ENCODE assay signal across 16 cellular contexts in genomic region chr15:70495988-70496387, GRCh38.
DNase-seq lines count a peak whose midpoint lies in the region; ATAC-seq and TF ChIP-seq lines count a peak whose summit lies in the region.
"Had no signal": no experiment of that assay in that cellular context is flagged by ENCODE, and none has a peak within 500 bp of the region (broad histone marks: within the 10 kb centered on the region; RNA-seq: fewer than 3 reads in every experiment).

No MANE protein-coding gene starts in this region.

- no peaks in the 10 kb centered on the region for H3K9me3 ChIP-seq in BLaER1 treated with 17β-estradiol and CSF1 and Interleukin-3, amounts not matched to agents 10 nM and 100 nM (replicated peaks in 1 of 11)
- no peaks in the 10 kb centered on the region for H3K9me3 ChIP-seq in PC-3 (ENCODE audit: low read length)
- no peaks in the 10 kb centered on the region for H3K9me3 ChIP-seq in endodermal cell (ENCODE audit: control insufficient read depth, low read length)
- no peaks in the 10 kb centered on the region for H3K9me3 ChIP-seq in smooth muscle cell (replicated peaks; ENCODE audit: low read depth)
- H3K9me3 ChIP-seq in transverse colon, result no peaks in the 10 kb centered on the region

- no peaks in the 10 kb centered on the region for H3K36me3 ChIP-seq in BLaER1 treated with 17β-estradiol and CSF1 and Interleukin-3, amounts not matched to agents 10 nM and 100 nM
- no peaks in the 10 kb centered on the region for H3K36me3 ChIP-seq in PC-3 (ENCODE audit: low read depth, low read length)
- H3K36me3 ChIP-seq in endodermal cell (ENCODE audit: control insufficient read depth, insufficient read depth, low read length), result no peaks in the 10 kb centered on the region
- no peaks in the 10 kb centered on the region for H3K36me3 ChIP-seq in smooth muscle cell (ENCODE audit: low read depth)
- no peaks in the 10 kb centered on the region for H3K36me3 ChIP-seq in transverse colon

- CTCF ChIA-PET in PC-3 (lab: Charles Lee), result no interaction called here

- in situ Hi-C loops in transverse colon (cut with MboI; ENCODE audit: low pct_ligation_motif_present in 1 of 4, low pct_unique_long_range_greater_than_20kb in 1 of 4, low sequenced_read_pairs in 3 of 4), result no loop called here

- no peaks in the 10 kb centered on the region for H3K36me3 Mint-ChIP-seq in endodermal cell (ENCODE audit: low read depth)
- H3K36me3 Mint-ChIP-seq: CD8-positive, alpha-beta T cell had no signal

- H3K27ac Mint-ChIP-seq in endodermal cell, result peak overlapping the region; percentile 50
- H3K27ac Mint-ChIP-seq: CD8-positive, alpha-beta T cell had no signal

- no peak for TF ChIP-seq POLR2A in transverse colon (IDR thresholded peaks at IDR 0.05)

- H3K4me2 ChIP-seq in BLaER1 treated with 17β-estradiol and CSF1 and Interleukin-3, amounts not matched to agents 10 nM and 100 nM, result peak overlapping the region; percentile 45 to 96 (median 58)
- H3K4me2 ChIP-seq in PC-3 (ENCODE audit: low read length), result peak overlapping the region; percentile 77
- H3K4me2 ChIP-seq in smooth muscle cell, result peak overlapping the region; percentile 57

- H2AFZ ChIP-seq in PC-3 (ENCODE audit: low read length) (no peak overlapping the region), smooth muscle cell (ENCODE audit: low read depth) (no peak overlapping the region)

- no peaks in the 10 kb centered on the region for H3K79me2 ChIP-seq in PC-3 (ENCODE audit: low read length)
- no peaks in the 10 kb centered on the region for H3K79me2 ChIP-seq in smooth muscle cell (ENCODE audit: low read depth)

- WGBS in endodermal cell (ENCODE audit: insufficient coverage in 1 of 2, insufficient read length in 1 of 2), 2 experiments, result 92 to 100% methylated on average over 3 of the region's 3 CpGs
- 84% methylated on average over 3 of the region's 3 CpGs for WGBS in smooth muscle cell (ENCODE audit: low lambda C conversion rate)
- WGBS in transverse colon (ENCODE audit: low coverage in 1 of 2), 2 donors, result 90% methylated on average over 3 of the region's 3 CpGs; no CpG with 5 or more reads in 1 of the 2 donors

- H4K20me1 ChIP-seq in BLaER1 treated with 17β-estradiol and CSF1 and Interleukin-3, amounts not matched to agents 10 nM and 100 nM, result peaks cover 0 to 92% (median 59%) of the 10 kb centered on the region in 11 experiments; a peak in 17 of 22 replicates
- H4K20me1 ChIP-seq in PC-3 (ENCODE audit: low read length), result no peaks in the 10 kb centered on the region
- H4K20me1 ChIP-seq in smooth muscle cell (ENCODE audit: low read depth), result no peaks in the 10 kb centered on the region

- H3K27me3 Mint-ChIP-seq in endodermal cell (ENCODE audit: insufficient read depth), result peaks cover 8% of the 10 kb centered on the region
- H3K27me3 Mint-ChIP-seq: B cell had no signal

- DNase-seq in PC-3, result no peak
- DNase-seq in endodermal cell, result no peak
- DNase-seq in smooth muscle cell (lab: John Stamatoyannopoulos, UW; ENCODE audit: unreplicated experiment), result no peak
- no peak for DNase-seq in NCI-H2029 (lab: John Stamatoyannopoulos, UW)
- no peak for DNase-seq in transverse colon
- no peak for DNase-seq in kidney glomerular epithelial cell (lab: John Stamatoyannopoulos, UW)
- no peak for DNase-seq in HuH-7 (ENCODE audit: low spot score)
- DNase-seq: ACHN; CD8-positive, alpha-beta T cell; GF-D8; Kasumi-1; MV-4-11; NCI-H1436 had no signal

- no peak overlapping the region for H3K4me3 ChIP-seq in BLaER1 treated with 17β-estradiol and CSF1 and Interleukin-3, amounts not matched to agents 10 nM and 100 nM
- no peak overlapping the region for H3K4me3 ChIP-seq in PC-3 (ENCODE audit: low read length)
- H3K4me3 ChIP-seq in endodermal cell (ENCODE audit: low read length), result no peak overlapping the region
- H3K4me3 ChIP-seq in smooth muscle cell, result no peak overlapping the region
- no peak overlapping the region for H3K4me3 ChIP-seq in transverse colon

- POLR2A ChIA-PET in PC-3 (lab: Charles Lee; ENCODE audit: unreplicated experiment), result interaction anchor here (0.6 kb wide), 1 partner anchor 399 kb away, joined by 3 read pairs; no protein-coding TSS in a partner anchor

- TF ChIP-seq EP300 in transverse colon (IDR thresholded peaks at IDR 0.05; ENCODE audit: low read depth), result no peak

- no peak for TF ChIP-seq CTCF in PC-3 (conservative IDR thresholded peaks at IDR 0.05; ENCODE audit: low read depth, low read length)
- TF ChIP-seq CTCF in endodermal cell (conservative IDR thresholded peaks at IDR 0.05), result no peak
- TF ChIP-seq CTCF in smooth muscle cell (IDR thresholded peaks at IDR 0.05; ENCODE audit: borderline replicate concordance, insufficient read depth, poor library complexity, severe bottlenecking), result no peak
- no peak for TF ChIP-seq CTCF in transverse colon (IDR thresholded peaks at IDR 0.05)

- no peaks in the 10 kb centered on the region for H3K9me2 ChIP-seq in PC-3 (replicated peaks; ENCODE audit: low read length)

- intact Hi-C loops in PC-3 (cut with micrococcal nuclease) (no loop called here), transverse colon (cut with DNase I; ENCODE audit: low total_unique reads) (no loop called here)

- H3K27ac ChIP-seq in BLaER1 treated with 17β-estradiol and CSF1 and Interleukin-3, amounts not matched to agents 10 nM and 100 nM, result no peak overlapping the region
- H3K27ac ChIP-seq in PC-3 (ENCODE audit: low read length) (peak overlapping the region; percentile 92), endodermal cell (ENCODE audit: low read depth, low read length) (no peak overlapping the region), smooth muscle cell (ENCODE audit: low read depth) (no peak overlapping the region), transverse colon (no peak overlapping the region)

- H3K9me3 Mint-ChIP-seq in endodermal cell, result no peaks in the 10 kb centered on the region
- H3K9me3 Mint-ChIP-seq: CD8-positive, alpha-beta T cell had no signal

- H3F3A ChIP-seq in PC-3 (ENCODE audit: low read length, unreplicated experiment), result peaks cover 4% of the 10 kb centered on the region
- peaks cover 24% of the 10 kb centered on the region for H3F3A ChIP-seq in smooth muscle cell (ENCODE audit: low read depth)

- H3K4me3 Mint-ChIP-seq in endodermal cell, result no peak overlapping the region
- H3K4me3 Mint-ChIP-seq: B cell; CD8-positive, alpha-beta T cell had no signal

- H3K27me3 ChIP-seq in BLaER1 treated with 17β-estradiol and CSF1 and Interleukin-3, amounts not matched to agents 10 nM and 100 nM, result peaks cover 81 to 87% (median 86%) of the 10 kb centered on the region in 11 experiments
- no peaks in the 10 kb centered on the region for H3K27me3 ChIP-seq in PC-3 (ENCODE audit: low read length)
- peaks cover 9% of the 10 kb centered on the region for H3K27me3 ChIP-seq in endodermal cell (ENCODE audit: control insufficient read depth, insufficient read depth, low read length, poor library complexity, severe bottlenecking)
- H3K27me3 ChIP-seq in smooth muscle cell (ENCODE audit: low read depth), result no peaks in the 10 kb centered on the region
- no peaks in the 10 kb centered on the region for H3K27me3 ChIP-seq in transverse colon

- BruUV-seq in PC-3 (replicated peaks; lab: Mats Ljungman, UMichigan), result no TSS peak

- H3K4me1 Mint-ChIP-seq in endodermal cell, result peaks cover 34% of the 10 kb centered on the region

- no peak for ATAC-seq in PC-3
- ATAC-seq: CD8-positive, alpha-beta T cell; HepG2 had no signal

- H3K9ac ChIP-seq in BLaER1 treated with 17β-estradiol and CSF1 and Interleukin-3, amounts not matched to agents 10 nM and 100 nM, result no peak overlapping the region
- H3K9ac ChIP-seq in PC-3 (ENCODE audit: low read length) (peak overlapping the region; percentile 70; the same call in 1 of the 2 replicates), endodermal cell (ENCODE audit: extremely low read depth, low read length, poor library complexity, severe bottlenecking) (no peak overlapping the region), smooth muscle cell (ENCODE audit: low read depth) (no peak overlapping the region)

- peaks cover 37 to 56% (median 50%) of the 10 kb centered on the region in 10 experiments for H3K4me1 ChIP-seq in BLaER1 treated with 17β-estradiol and CSF1 and Interleukin-3, amounts not matched to agents 10 nM and 100 nM
- peaks cover 49% of the 10 kb centered on the region for H3K4me1 ChIP-seq in PC-3 (ENCODE audit: insufficient read depth, low read length)
- peaks cover 20% of the 10 kb centered on the region for H3K4me1 ChIP-seq in endodermal cell (ENCODE audit: control insufficient read depth, insufficient read depth, low read length)
- H3K4me1 ChIP-seq in smooth muscle cell (ENCODE audit: low read depth), result peaks cover 19% of the 10 kb centered on the region
- H3K4me1 ChIP-seq in transverse colon, result peaks cover 0 to 21% (median 2%) of the 10 kb centered on the region in 4 donors
